Comparison of ENCODE assay signal across 8 cellular contexts in genomic region chr3:39668420-39668819, GRCh38.
DNase-seq lines count a peak whose midpoint lies in the region; ATAC-seq and TF ChIP-seq lines count a peak whose summit lies in the region.

No MANE protein-coding gene starts in this region.

- no peaks in the 10 kb centered on the region for H3K4me1 Mint-ChIP-seq in GM23338

- H3K4me2 ChIP-seq in DND-41 (ENCODE audit: insufficient read depth, low read length) = no peak overlapping the region
- no peak overlapping the region for H3K4me2 ChIP-seq in GM23338

- H3K4me3 Mint-ChIP-seq in GM23338 = no peak overlapping the region

- H3K36me3 ChIP-seq in DND-41 (ENCODE audit: insufficient read depth, low read length) (no peaks in the 10 kb centered on the region), GM23338 (ENCODE audit: insufficient read depth) (no peaks in the 10 kb centered on the region), ascending aorta (no peaks in the 10 kb centered on the region)

- H3K4me3 ChIP-seq in DND-41 (ENCODE audit: low read depth in 1 of 2, low read length in 2 of 2) = no peak overlapping the region
- no peak overlapping the region for H3K4me3 ChIP-seq in GM23338
- H3K4me3 ChIP-seq in ascending aorta = no peak overlapping the region

- H3K9ac ChIP-seq in DND-41 (ENCODE audit: low read depth, low read length) = no peak overlapping the region

- no peaks in the 10 kb centered on the region for H3K36me3 Mint-ChIP-seq in GM23338 (ENCODE audit: low read depth)

- H3K9me2 ChIP-seq in GM23338 (ENCODE audit: insufficient read depth) = peaks cover 12% of the 10 kb centered on the region; the same call in 1 of the 2 replicates

- H3K27me3 ChIP-seq in DND-41 (ENCODE audit: insufficient read depth, low read length, poor library complexity) = peaks cover 9% of the 10 kb centered on the region
- no peaks in the 10 kb centered on the region for H3K27me3 ChIP-seq in GM23338 (ENCODE audit: insufficient read depth)
- H3K27me3 ChIP-seq in ascending aorta = no peaks in the 10 kb centered on the region

- DNase-seq in DND-41 (peak; percentile 24), GM23338 (ENCODE audit: low spot score) (peak; percentile 80), NCI-H2081 treated with DMSO at 0.1 percent for 48 hours (lab: John Stamatoyannopoulos, UW) (peak; percentile 4), ascending aorta (ENCODE audit: low spot score in 2 of 2) (no peak), kidney tubule cell (ENCODE audit: low spot score) (peak; percentile 62), NCI-H2107 treated with DMSO at 0.1 percent for 48 hours (lab: John Stamatoyannopoulos, UW; ENCODE audit: unreplicated experiment) (no peak), cortex of kidney (lab: John Stamatoyannopoulos, UW) (no peak), NCI-H1436 (lab: John Stamatoyannopoulos, UW) (no peak)

- peak; percentile 66 for ATAC-seq in DND-41 (ENCODE audit: insufficient read depth, low read depth)
- ATAC-seq in GM23338 = peak; percentile 77

- H3K79me2 ChIP-seq in DND-41 (ENCODE audit: insufficient read depth, low read length) = no peaks in the 10 kb centered on the region
- H3K79me2 ChIP-seq in GM23338 (replicated peaks; ENCODE audit: insufficient read depth) = no peaks in the 10 kb centered on the region

- no peaks in the 10 kb centered on the region for H3K27me3 Mint-ChIP-seq in GM23338 (ENCODE audit: insufficient read depth, low read depth, poor library complexity)

- no peaks in the 10 kb centered on the region for H3K9me3 ChIP-seq in DND-41 (ENCODE audit: insufficient read depth, low read length, severe bottlenecking)
- no peaks in the 10 kb centered on the region for H3K9me3 ChIP-seq in ascending aorta

- H2AFZ ChIP-seq in DND-41 (ENCODE audit: low read depth, low read length) = no peak overlapping the region
- H2AFZ ChIP-seq in GM23338 = no peak overlapping the region

- no peaks in the 10 kb centered on the region for H3K4me1 ChIP-seq in DND-41 (ENCODE audit: insufficient read depth, low read length)
- H3K4me1 ChIP-seq in GM23338 (ENCODE audit: insufficient read depth) = no peaks in the 10 kb centered on the region
- H3K4me1 ChIP-seq in ascending aorta = no peaks in the 10 kb centered on the region

- H3K27ac ChIP-seq in DND-41 (ENCODE audit: low read length) (no peak overlapping the region), GM23338 (ENCODE audit: low read depth) (no peak overlapping the region), ascending aorta (no peak overlapping the region)

- intact Hi-C loops in ascending aorta (cut with DNase I) = no loop called here

- TF ChIP-seq CTCF in DND-41 (IDR thresholded peaks at IDR 0.05; ENCODE audit: borderline replicate concordance, extremely low read depth, low read length, poor library complexity, severe bottlenecking) (peak; percentile 74), GM23338 (conservative IDR thresholded peaks at IDR 0.05; ENCODE audit: low read depth in 2 of 2) (peak; percentile 81 to 88), ascending aorta (IDR thresholded peaks at IDR 0.05) (peak in 2 of 3 experiments; percentile 16 to 31)

- H3K27ac Mint-ChIP-seq in GM23338 = no peak overlapping the region

- H3F3A ChIP-seq in GM23338 (replicated peaks; ENCODE audit: low read depth) = no peaks in the 10 kb centered on the region

- no peaks in the 10 kb centered on the region for H4K20me1 ChIP-seq in DND-41 (ENCODE audit: insufficient read depth, low read length)
- no peaks in the 10 kb centered on the region for H4K20me1 ChIP-seq in GM23338 (replicated peaks; ENCODE audit: insufficient read depth)

- no peaks in the 10 kb centered on the region for H3K9me3 Mint-ChIP-seq in GM23338

TF ChIP-seq in GM23338, 12 proteins besides CTCF, POLR2A, EP300 and RAD21 (continues in another document):
- TF ChIP-seq POLR2AphosphoS5 (IDR thresholded peaks at IDR 0.05; ENCODE audit: low read depth) (no peak), EZH2 (IDR thresholded peaks at IDR 0.05; ENCODE audit: low read depth, unreplicated experiment) (no peak), ZNF331 (CRISPR knock-in tag; IDR thresholded peaks at IDR 0.05; ENCODE audit: low read depth) (no peak), CREB1 (CRISPR knock-in tag; IDR thresholded peaks at IDR 0.05; ENCODE audit: low read depth) (no peak), JUNB (IDR thresholded peaks at IDR 0.05; ENCODE audit: unreplicated experiment) (no peak), STAT1 (IDR thresholded peaks at IDR 0.05; ENCODE audit: unreplicated experiment) (no peak), ZNF114 (CRISPR knock-in tag; IDR thresholded peaks at IDR 0.05) (no peak)
- TF ChIP-seq, protein P1, sequence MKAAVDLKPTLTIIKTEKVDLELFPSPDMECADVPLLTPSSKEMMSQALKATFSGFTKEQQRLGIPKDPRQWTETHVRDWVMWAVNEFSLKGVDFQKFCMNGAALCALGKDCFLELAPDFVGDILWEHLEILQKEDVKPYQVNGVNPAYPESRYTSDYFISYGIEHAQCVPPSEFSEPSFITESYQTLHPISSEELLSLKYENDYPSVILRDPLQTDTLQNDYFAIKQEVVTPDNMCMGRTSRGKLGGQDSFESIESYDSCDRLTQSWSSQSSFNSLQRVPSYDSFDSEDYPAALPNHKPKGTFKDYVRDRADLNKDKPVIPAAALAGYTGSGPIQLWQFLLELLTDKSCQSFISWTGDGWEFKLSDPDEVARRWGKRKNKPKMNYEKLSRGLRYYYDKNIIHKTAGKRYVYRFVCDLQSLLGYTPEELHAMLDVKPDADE (IDR thresholded peaks at IDR 0.05) = no peak
- TF ChIP-seq, protein P2, sequence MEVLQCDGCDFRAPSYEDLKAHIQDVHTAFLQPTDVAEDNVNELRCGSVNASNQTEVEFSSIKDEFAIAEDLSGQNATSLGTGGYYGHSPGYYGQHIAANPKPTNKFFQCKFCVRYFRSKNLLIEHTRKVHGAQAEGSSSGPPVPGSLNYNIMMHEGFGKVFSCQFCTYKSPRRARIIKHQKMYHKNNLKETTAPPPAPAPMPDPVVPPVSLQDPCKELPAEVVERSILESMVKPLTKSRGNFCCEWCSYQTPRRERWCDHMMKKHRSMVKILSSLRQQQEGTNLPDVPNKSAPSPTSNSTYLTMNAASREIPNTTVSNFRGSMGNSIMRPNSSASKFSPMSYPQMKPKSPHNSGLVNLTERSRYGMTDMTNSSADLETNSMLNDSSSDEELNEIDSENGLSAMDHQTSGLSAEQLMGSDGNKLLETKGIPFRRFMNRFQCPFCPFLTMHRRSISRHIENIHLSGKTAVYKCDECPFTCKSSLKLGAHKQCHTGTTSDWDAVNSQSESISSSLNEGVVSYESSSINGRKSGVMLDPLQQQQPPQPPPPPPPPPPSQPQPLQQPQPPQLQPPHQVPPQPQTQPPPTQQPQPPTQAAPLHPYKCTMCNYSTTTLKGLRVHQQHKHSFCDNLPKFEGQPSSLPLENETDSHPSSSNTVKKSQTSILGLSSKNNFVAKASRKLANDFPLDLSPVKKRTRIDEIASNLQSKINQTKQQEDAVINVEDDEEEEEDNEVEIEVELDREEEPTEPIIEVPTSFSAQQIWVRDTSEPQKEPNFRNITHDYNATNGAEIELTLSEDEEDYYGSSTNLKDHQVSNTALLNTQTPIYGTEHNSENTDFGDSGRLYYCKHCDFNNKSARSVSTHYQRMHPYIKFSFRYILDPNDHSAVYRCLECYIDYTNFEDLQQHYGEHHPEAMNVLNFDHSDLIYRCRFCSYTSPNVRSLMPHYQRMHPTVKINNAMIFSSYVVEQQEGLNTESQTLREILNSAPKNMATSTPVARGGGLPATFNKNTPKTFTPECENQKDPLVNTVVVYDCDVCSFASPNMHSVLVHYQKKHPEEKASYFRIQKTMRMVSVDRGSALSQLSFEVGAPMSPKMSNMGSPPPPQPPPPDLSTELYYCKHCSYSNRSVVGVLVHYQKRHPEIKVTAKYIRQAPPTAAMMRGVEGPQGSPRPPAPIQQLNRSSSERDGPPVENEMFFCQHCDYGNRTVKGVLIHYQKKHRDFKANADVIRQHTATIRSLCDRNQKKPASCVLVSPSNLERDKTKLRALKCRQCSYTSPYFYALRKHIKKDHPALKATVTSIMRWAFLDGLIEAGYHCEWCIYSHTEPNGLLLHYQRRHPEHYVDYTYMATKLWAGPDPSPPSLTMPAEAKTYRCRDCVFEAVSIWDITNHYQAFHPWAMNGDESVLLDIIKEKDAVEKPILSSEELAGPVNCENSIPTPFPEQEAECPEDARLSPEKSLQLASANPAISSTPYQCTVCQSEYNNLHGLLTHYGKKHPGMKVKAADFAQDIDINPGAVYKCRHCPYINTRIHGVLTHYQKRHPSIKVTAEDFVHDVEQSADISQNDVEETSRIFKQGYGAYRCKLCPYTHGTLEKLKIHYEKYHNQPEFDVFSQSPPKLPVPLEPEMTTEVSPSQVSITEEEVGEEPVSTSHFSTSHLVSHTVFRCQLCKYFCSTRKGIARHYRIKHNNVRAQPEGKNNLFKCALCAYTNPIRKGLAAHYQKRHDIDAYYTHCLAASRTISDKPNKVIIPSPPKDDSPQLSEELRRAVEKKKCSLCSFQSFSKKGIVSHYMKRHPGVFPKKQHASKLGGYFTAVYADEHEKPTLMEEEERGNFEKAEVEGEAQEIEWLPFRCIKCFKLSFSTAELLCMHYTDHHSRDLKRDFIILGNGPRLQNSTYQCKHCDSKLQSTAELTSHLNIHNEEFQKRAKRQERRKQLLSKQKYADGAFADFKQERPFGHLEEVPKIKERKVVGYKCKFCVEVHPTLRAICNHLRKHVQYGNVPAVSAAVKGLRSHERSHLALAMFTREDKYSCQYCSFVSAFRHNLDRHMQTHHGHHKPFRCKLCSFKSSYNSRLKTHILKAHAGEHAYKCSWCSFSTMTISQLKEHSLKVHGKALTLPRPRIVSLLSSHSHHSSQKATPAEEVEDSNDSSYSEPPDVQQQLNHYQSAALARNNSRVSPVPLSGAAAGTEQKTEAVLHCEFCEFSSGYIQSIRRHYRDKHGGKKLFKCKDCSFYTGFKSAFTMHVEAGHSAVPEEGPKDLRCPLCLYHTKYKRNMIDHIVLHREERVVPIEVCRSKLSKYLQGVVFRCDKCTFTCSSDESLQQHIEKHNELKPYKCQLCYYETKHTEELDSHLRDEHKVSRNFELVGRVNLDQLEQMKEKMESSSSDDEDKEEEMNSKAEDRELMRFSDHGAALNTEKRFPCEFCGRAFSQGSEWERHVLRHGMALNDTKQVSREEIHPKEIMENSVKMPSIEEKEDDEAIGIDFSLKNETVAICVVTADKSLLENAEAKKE (CRISPR knock-in tag; IDR thresholded peaks at IDR 0.05) = no peak

Comparison
In these comparisons a context has a peak if more than half of its experiments do, and no peak if none do; other contexts are left out.
1. DNase-seq: peak in DND-41 (single experiment), GM23338 (single experiment), NCI-H2081 treated with DMSO at 0.1 percent for 48 hours (single experiment) and kidney tubule cell (single experiment); none in ascending aorta (0 of 2), NCI-H2107 treated with DMSO at 0.1 percent for 48 hours (single experiment), cortex of kidney (single experiment) and NCI-H1436 (single experiment).
2. CTCF ChIP-seq: peak in every context shown above with its lines; median percentile 84 in GM23338; 74 in DND-41; 24 in ascending aorta.